1 cellular context compared by ENCODE assay signal in the genomic region with DNA sequence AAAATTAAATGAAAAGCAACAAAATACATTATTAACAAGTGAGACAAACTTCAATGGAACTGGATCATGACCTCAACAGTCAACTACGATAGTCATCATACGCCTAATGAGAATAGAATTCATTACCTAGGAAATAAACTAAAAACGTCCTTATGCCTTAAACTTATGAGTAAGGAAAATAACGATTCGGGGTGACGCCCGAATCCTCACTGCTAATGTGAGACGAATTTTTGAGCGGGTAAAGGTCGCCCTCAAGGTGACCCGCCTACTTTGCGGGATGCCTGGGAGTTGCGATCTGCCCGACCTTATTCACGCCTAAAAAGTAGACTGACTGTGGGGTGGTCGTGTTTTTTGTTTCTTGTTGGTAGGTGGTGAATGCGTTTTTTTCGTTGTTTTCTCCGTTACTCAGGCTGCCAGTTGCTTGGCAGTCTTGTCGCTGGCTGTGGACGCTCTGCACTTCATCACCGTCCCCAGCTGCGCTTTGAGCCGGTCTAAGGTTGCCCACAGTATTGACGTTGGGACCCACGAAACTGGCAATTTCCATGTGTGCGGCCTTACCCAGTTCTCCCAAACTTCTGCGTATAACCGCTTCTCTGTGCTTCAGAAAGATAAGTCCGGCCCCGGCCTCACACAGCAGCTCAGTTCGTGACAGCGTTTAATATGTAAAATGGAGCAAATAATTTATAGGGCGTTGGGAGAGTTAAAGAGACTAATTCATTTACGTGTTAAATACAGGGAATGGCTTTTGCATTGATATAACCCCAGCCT.
TF ChIP-seq lines count a peak whose summit lies in the region.

No MANE protein-coding gene starts in this region.

TF ChIP-seq in K562, 482 proteins besides CTCF, POLR2A, EP300 and RAD21 (continued from another document and continues in another):
- TF ChIP-seq, protein P1, sequence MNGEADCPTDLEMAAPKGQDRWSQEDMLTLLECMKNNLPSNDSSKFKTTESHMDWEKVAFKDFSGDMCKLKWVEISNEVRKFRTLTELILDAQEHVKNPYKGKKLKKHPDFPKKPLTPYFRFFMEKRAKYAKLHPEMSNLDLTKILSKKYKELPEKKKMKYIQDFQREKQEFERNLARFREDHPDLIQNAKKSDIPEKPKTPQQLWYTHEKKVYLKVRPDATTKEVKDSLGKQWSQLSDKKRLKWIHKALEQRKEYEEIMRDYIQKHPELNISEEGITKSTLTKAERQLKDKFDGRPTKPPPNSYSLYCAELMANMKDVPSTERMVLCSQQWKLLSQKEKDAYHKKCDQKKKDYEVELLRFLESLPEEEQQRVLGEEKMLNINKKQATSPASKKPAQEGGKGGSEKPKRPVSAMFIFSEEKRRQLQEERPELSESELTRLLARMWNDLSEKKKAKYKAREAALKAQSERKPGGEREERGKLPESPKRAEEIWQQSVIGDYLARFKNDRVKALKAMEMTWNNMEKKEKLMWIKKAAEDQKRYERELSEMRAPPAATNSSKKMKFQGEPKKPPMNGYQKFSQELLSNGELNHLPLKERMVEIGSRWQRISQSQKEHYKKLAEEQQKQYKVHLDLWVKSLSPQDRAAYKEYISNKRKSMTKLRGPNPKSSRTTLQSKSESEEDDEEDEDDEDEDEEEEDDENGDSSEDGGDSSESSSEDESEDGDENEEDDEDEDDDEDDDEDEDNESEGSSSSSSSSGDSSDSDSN (IDR thresholded peaks at IDR 0.05; ENCODE audit: borderline replicate concordance in 1 of 2, low read depth in 2 of 2, low read length in 2 of 2), result no peak
- TF ChIP-seq LEF1 (IDR thresholded peaks at IDR 0.05) (peak; percentile 40; the same call in 1 of the 2 replicates), SMARCB1 (IDR thresholded peaks at IDR 0.05; ENCODE audit: insufficient read length, low read depth) (no peak), SP2 (IDR thresholded peaks at IDR 0.05; ENCODE audit: extremely low read depth, low read depth, low read length, poor library complexity, severe bottlenecking) (peak; percentile 28), RBM39 (optimal IDR thresholded peaks at IDR 0.05; ENCODE audit: low read depth, low read length) (peak; percentile 99), ZNF79 (CRISPR knock-in tag; IDR thresholded peaks at IDR 0.05; ENCODE audit: low read depth) (no peak), TOE1 (IDR thresholded peaks at IDR 0.05; ENCODE audit: borderline replicate concordance) (peak; percentile 82), TOE1 (CRISPR knock-in tag; IDR thresholded peaks at IDR 0.05; ENCODE audit: borderline replicate concordance, low read depth) (peak; percentile 93), NFE2L1 (tag; IDR thresholded peaks at IDR 0.05; ENCODE audit: borderline replicate concordance, low read depth) (no peak), ZKSCAN3 (CRISPR knock-in tag; IDR thresholded peaks at IDR 0.05) (no peak), FOXA1 (IDR thresholded peaks at IDR 0.05; ENCODE audit: borderline replicate concordance) (no peak), FOXK1 (CRISPR knock-in tag; IDR thresholded peaks at IDR 0.05; ENCODE audit: borderline replicate concordance) (peak; percentile 99), MAFG (tag; conservative IDR thresholded peaks at IDR 0.05) (no peak; the same call in 1 of the 2 replicates), ZNF57 (CRISPR knock-in tag; IDR thresholded peaks at IDR 0.05) (peak; percentile 86), SREBF2 (CRISPR knock-in tag; IDR thresholded peaks at IDR 0.05) (no peak), KLF10 (CRISPR knock-in tag; IDR thresholded peaks at IDR 0.05) (peak; percentile 93), RHOXF2B (CRISPR knock-in tag; conservative IDR thresholded peaks at IDR 0.05) (peak; percentile 93), NBN (IDR thresholded peaks at IDR 0.05; ENCODE audit: low read depth) (peak; percentile 97), HDGF (IDR thresholded peaks at IDR 0.05) (no peak), FOXJ2 (tag; IDR thresholded peaks at IDR 0.05) (no peak), BMI1 (IDR thresholded peaks at IDR 0.05; ENCODE audit: low read length) (peak; percentile 41; the same call in 1 of the 2 replicates), CAMTA2 (CRISPR knock-in tag; conservative IDR thresholded peaks at IDR 0.05) (peak; percentile 97), CSDE1 (IDR thresholded peaks at IDR 0.05) (peak in 1 of 2 experiments; percentile 100; a peak in 2 of 4 replicates), ZNF274 (IDR thresholded peaks at IDR 0.05; ENCODE audit: borderline replicate concordance, low read depth, low read length) (no peak), TSC22D4 (tag; IDR thresholded peaks at IDR 0.05) (no peak), HIVEP1 (CRISPR knock-in tag; IDR thresholded peaks at IDR 0.05) (no peak), NFRKB (IDR thresholded peaks at IDR 0.05; ENCODE audit: low read depth) (no peak), CTBP1 (IDR thresholded peaks at IDR 0.05; ENCODE audit: borderline replicate concordance) (no peak; the same call in 1 of the 2 replicates)
- TF ChIP-seq, protein P2, sequence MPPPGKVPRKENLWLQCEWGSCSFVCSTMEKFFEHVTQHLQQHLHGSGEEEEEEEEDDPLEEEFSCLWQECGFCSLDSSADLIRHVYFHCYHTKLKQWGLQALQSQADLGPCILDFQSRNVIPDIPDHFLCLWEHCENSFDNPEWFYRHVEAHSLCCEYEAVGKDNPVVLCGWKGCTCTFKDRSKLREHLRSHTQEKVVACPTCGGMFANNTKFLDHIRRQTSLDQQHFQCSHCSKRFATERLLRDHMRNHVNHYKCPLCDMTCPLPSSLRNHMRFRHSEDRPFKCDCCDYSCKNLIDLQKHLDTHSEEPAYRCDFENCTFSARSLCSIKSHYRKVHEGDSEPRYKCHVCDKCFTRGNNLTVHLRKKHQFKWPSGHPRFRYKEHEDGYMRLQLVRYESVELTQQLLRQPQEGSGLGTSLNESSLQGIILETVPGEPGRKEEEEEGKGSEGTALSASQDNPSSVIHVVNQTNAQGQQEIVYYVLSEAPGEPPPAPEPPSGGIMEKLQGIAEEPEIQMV (tag; conservative IDR thresholded peaks at IDR 0.05; ENCODE audit: low read depth), result no peak
- TF ChIP-seq, protein P3, sequence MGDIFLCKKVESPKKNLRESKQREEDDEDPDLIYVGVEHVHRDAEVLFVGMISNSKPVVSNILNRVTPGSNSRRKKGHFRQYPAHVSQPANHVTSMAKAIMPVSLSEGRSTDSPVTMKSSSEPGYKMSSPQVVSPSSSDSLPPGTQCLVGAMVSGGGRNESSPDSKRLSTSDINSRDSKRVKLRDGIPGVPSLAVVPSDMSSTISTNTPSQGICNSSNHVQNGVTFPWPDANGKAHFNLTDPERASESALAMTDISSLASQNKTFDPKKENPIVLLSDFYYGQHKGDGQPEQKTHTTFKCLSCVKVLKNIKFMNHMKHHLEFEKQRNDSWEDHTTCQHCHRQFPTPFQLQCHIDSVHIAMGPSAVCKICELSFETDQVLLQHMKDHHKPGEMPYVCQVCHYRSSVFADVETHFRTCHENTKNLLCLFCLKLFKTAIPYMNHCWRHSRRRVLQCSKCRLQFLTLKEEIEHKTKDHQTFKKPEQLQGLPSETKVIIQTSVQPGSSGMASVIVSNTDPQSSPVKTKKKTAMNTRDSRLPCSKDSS (IDR thresholded peaks at IDR 0.05; ENCODE audit: low read depth, partially characterized antibody), result no peak
- TF ChIP-seq, protein P4, sequence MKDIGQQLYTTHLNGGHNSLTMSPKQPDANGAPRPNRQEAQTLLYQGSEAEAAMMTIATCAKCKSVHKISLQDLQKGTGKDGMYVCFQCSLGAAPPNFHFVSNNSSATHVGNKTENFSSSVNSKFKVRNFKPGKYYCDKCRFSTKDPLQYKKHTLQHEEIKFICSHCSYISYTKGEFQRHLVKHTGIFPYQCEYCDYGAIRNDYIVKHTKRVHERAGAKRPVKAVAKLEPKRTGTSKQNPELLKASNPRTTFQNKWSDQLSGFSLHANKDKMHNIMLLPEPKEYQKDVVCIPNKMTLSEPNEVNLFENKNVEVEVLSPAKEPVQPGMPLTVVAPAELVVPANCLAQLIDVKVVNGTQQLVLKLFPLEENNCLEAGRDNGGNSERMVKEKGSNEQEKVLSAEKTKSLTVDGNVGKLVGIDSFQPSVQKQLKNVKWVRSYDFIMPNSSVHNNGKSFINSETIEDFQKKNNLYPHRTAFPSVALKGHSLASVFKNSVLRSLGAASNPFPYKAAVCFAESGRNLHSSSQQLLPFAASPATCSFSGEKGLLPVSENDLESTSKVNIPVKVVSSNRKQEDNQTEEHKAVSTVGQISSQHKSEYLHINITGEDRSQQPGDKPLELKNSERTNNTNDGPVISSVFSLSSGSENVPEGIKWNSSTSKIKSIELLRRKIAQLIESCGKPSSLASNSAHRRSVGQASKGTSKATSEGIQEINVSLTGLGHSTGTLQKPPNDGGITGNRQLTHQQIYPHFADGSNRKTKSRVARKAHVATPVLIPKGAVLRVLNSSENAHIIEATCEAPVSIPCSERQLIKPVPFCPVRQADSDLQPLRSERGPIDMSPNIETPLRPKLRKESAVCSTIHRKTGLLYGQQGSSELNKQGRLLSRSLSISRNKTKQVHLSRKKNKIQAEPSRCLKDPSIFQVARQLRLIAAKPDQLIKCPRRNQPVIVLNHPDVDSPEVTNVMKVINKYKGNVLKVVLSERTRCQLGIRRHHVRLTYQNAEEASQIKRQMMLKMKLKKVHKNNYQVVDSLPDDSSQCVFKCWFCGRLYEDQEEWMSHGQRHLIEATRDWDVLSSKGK (CRISPR knock-in tag; IDR thresholded peaks at IDR 0.05), result 0 out of 2 replicates have a peak, but pooled peaks have one; percentile 83
- TF ChIP-seq, protein P5, sequence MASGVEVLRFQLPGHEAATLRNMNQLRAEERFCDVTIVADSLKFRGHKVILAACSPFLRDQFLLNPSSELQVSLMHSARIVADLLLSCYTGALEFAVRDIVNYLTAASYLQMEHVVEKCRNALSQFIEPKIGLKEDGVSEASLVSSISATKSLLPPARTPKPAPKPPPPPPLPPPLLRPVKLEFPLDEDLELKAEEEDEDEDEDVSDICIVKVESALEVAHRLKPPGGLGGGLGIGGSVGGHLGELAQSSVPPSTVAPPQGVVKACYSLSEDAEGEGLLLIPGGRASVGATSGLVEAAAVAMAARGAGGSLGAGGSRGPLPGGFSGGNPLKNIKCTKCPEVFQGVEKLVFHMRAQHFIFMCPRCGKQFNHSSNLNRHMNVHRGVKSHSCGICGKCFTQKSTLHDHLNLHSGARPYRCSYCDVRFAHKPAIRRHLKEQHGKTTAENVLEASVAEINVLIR (CRISPR knock-in tag; IDR thresholded peaks at IDR 0.05), result no peak
- TF ChIP-seq, protein P6, sequence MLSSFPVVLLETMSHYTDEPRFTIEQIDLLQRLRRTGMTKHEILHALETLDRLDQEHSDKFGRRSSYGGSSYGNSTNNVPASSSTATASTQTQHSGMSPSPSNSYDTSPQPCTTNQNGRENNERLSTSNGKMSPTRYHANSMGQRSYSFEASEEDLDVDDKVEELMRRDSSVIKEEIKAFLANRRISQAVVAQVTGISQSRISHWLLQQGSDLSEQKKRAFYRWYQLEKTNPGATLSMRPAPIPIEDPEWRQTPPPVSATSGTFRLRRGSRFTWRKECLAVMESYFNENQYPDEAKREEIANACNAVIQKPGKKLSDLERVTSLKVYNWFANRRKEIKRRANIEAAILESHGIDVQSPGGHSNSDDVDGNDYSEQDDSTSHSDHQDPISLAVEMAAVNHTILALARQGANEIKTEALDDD (IDR thresholded peaks at IDR 0.05), result no peak; the same call in 1 of the 2 replicates
- TF ChIP-seq, protein P7, sequence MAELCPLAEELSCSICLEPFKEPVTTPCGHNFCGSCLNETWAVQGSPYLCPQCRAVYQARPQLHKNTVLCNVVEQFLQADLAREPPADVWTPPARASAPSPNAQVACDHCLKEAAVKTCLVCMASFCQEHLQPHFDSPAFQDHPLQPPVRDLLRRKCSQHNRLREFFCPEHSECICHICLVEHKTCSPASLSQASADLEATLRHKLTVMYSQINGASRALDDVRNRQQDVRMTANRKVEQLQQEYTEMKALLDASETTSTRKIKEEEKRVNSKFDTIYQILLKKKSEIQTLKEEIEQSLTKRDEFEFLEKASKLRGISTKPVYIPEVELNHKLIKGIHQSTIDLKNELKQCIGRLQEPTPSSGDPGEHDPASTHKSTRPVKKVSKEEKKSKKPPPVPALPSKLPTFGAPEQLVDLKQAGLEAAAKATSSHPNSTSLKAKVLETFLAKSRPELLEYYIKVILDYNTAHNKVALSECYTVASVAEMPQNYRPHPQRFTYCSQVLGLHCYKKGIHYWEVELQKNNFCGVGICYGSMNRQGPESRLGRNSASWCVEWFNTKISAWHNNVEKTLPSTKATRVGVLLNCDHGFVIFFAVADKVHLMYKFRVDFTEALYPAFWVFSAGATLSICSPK (IDR thresholded peaks at IDR 0.05; ENCODE audit: borderline replicate concordance), result no peak
- TF ChIP-seq, protein P8, sequence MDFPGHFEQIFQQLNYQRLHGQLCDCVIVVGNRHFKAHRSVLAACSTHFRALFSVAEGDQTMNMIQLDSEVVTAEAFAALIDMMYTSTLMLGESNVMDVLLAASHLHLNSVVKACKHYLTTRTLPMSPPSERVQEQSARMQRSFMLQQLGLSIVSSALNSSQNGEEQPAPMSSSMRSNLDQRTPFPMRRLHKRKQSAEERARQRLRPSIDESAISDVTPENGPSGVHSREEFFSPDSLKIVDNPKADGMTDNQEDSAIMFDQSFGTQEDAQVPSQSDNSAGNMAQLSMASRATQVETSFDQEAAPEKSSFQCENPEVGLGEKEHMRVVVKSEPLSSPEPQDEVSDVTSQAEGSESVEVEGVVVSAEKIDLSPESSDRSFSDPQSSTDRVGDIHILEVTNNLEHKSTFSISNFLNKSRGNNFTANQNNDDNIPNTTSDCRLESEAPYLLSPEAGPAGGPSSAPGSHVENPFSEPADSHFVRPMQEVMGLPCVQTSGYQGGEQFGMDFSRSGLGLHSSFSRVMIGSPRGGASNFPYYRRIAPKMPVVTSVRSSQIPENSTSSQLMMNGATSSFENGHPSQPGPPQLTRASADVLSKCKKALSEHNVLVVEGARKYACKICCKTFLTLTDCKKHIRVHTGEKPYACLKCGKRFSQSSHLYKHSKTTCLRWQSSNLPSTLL (IDR thresholded peaks at IDR 0.05), result no peak
- TF ChIP-seq, protein P9, sequence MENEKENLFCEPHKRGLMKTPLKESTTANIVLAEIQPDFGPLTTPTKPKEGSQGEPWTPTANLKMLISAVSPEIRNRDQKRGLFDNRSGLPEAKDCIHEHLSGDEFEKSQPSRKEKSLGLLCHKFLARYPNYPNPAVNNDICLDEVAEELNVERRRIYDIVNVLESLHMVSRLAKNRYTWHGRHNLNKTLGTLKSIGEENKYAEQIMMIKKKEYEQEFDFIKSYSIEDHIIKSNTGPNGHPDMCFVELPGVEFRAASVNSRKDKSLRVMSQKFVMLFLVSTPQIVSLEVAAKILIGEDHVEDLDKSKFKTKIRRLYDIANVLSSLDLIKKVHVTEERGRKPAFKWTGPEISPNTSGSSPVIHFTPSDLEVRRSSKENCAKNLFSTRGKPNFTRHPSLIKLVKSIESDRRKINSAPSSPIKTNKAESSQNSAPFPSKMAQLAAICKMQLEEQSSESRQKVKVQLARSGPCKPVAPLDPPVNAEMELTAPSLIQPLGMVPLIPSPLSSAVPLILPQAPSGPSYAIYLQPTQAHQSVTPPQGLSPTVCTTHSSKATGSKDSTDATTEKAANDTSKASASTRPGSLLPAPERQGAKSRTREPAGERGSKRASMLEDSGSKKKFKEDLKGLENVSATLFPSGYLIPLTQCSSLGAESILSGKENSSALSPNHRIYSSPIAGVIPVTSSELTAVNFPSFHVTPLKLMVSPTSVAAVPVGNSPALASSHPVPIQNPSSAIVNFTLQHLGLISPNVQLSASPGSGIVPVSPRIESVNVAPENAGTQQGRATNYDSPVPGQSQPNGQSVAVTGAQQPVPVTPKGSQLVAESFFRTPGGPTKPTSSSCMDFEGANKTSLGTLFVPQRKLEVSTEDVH (IDR thresholded peaks at IDR 0.05; ENCODE audit: low read depth, partially characterized antibody), result peak; percentile 41
